ENCODE assay signal across 8 cellular contexts in the genomic region with DNA sequence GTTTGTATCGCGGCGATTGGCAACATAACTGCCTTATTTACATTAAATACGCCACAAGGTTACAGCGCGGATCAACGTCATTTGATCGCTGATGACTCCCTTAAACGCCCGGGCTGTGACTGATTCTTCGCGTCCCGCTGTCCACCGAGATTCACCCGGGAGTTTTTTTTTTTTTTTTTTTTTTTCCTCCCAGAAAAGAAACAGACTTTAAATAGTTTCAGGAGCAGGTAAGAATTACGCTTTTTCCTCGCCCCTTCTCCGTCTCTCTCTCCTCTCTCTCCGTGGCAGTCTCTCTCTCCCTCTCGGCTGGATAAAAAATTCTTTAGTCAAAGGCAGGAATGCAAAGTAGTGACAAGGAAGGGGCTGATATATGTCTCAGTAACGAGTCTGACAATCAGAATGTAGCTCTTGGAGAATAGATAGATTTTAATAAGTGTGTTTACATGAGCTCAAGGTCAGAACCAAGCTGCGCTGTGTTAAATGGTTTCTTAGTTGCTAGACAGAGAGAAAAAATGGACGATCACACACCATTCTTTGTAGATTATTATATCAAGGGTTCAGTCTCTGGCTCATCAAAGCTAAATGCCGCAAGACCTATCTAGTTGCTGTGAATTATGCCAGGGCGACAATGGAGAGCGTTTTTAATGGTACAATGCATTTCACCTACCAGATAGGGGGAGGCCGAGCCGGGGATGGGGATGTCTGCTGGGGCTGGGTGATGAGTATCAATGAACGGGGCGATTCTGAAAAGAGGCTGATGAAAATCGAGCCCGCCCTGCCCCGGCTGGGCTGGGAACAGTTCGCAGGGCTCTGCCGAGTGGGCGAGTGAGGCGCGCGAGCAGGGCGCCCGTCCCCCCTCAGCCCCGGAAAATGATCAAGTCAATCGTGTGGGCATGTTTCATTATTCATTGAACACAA.
DNase-seq lines count a peak whose midpoint lies in the region; ATAC-seq, FAIRE-seq and TF ChIP-seq lines count a peak whose summit lies in the region.

No MANE protein-coding gene starts in this region.

- FAIRE-seq in GM12878 (lab: Jason Lieb, UNC): no peak

- H3K36me3 ChIP-seq in GM12878 (ENCODE audit: control insufficient read depth in 2 of 2, insufficient read depth in 2 of 2, low read length in 1 of 2): no peaks in the 10 kb centered on the region

- no peaks in the 10 kb centered on the region for H3K36me3 Mint-ChIP-seq in HFFc6 (ENCODE audit: low read depth)
- H3K36me3 Mint-ChIP-seq in naive B cell: peaks cover 4 to 38% of the 10 kb centered on the region in 2 donors

- H2AFZ ChIP-seq in GM12878 (ENCODE audit: control insufficient read depth, low read depth, low read length): no peak overlapping the region

- ATAC-seq in GM12878 (no peak), naive B cell (ENCODE audit: low read depth in 2 of 2) (no peak)

- TF ChIP-seq RAD21 in GM12878 (IDR thresholded peaks at IDR 0.05; ENCODE audit: insufficient read depth, low read depth, low read length): no peak

- H3K9me3 Mint-ChIP-seq in HFFc6 (no peaks in the 10 kb centered on the region; the same call in 1 of the 2 replicates), naive B cell (peaks cover 0 to 16% (median 4%) of the 10 kb centered on the region in 7 donors)

- TF ChIP-seq EP300 in GM12878 (IDR thresholded peaks at IDR 0.05; ENCODE audit: borderline replicate concordance in 1 of 2, control insufficient read depth in 1 of 2, low read depth in 2 of 2, low read length in 2 of 2): no peak

- H4K20me1 ChIP-seq in GM12878 (ENCODE audit: control insufficient read depth, insufficient read depth): no peaks in the 10 kb centered on the region; the same call in 1 of the 2 replicates

- peaks cover 6 to 20% of the 10 kb centered on the region in 2 experiments for H3K27me3 ChIP-seq in GM12878 (replicated peaks in 1 of 2; ENCODE audit: control insufficient read depth in 2 of 2, insufficient read depth in 2 of 2, low read length in 1 of 2)

- H3K27ac ChIP-seq in GM12878 (ENCODE audit: control insufficient read depth, insufficient read depth): no peak overlapping the region

- H3K79me2 ChIP-seq in GM12878 (ENCODE audit: control insufficient read depth, insufficient read depth, low read length): no peaks in the 10 kb centered on the region

- no peaks in the 10 kb centered on the region; the same call in 2 of the 3 replicates for H3K9me3 ChIP-seq in GM12878 (replicated peaks; ENCODE audit: control insufficient read depth, insufficient read depth, low read length)

- H3K27ac Mint-ChIP-seq in HFFc6 (no peak overlapping the region), naive B cell (peak overlapping the region in 2 of 6 donors; percentile 5 to 87)

- H3K9ac ChIP-seq in GM12878 (ENCODE audit: control insufficient read depth, insufficient read depth, low read length): no peak overlapping the region

- H3K27me3 Mint-ChIP-seq in HFFc6 (ENCODE audit: insufficient read depth) (peaks cover 28% of the 10 kb centered on the region), naive B cell (peaks cover 58 to 74% (median 72%) of the 10 kb centered on the region in 3 donors)

- TF ChIP-seq CTCF in AG04449 (IDR thresholded peaks at IDR 0.05; ENCODE audit: insufficient read depth, low read length, missing control alignments): no peak
- TF ChIP-seq CTCF in HFFc6 (IDR thresholded peaks at IDR 0.05): no peak
- TF ChIP-seq CTCF in GM12878 (IDR thresholded peaks at IDR 0.05 in 2 of 3, conservative IDR thresholded peaks at IDR 0.05 in 1 of 3; ENCODE audit: control insufficient read depth in 2 of 3, extremely low read depth in 1 of 3, insufficient read depth in 1 of 3, low read depth in 3 of 3, low read length in 3 of 3): no peak

- H3K4me1 ChIP-seq in GM12878 (ENCODE audit: control insufficient read depth, insufficient read depth, low read length): no peaks in the 10 kb centered on the region

- SMC1A ChIA-PET in GM12878 (lab: Charles Lee; ENCODE audit: uncharacterized antibody, unreplicated experiment): no interaction called here

- intact Hi-C loops in GM12878 (cut with micrococcal nuclease; ENCODE audit: unreplicated experiment): loop anchor here (10.0 kb wide), 1 partner anchor 430 kb away; no protein-coding TSS in a partner anchor

- POLR2A ChIA-PET in AG04449 (lab: Yijun Ruan, JAX) (no interaction called here), GM12878 (lab: Charles Lee) (no interaction called here)

- BruUV-seq in GM12878 (replicated peaks; lab: Mats Ljungman, UMichigan): no TSS peak

- CTCF ChIA-PET in AG04449 (lab: Yijun Ruan, JAX) (no interaction called here), GM12878 (lab: Yijun Ruan, JAX) (interaction anchor here (0.9 kb wide), 1 partner anchor 9 kb away, joined by 3 read pairs; no protein-coding TSS in a partner anchor)

- peak overlapping the region; percentile 13; the same call in 1 of the 2 replicates for H3K4me2 ChIP-seq in GM12878 (ENCODE audit: control insufficient read depth, insufficient read depth)

- RAD21 ChIA-PET in GM12878 (lab: Charles Lee; ENCODE audit: unreplicated experiment): no interaction called here

- DNase-seq in AG04449 (ENCODE audit: low read depth, low spot score): no peak
- no peak for DNase-seq in HFFc6
- no peak for DNase-seq in GM12878 (ENCODE audit: low read depth, low spot score)
- no peak for DNase-seq in naive B cell
- no peak for DNase-seq in HT-29 (ENCODE audit: low spot score)
- no peak for DNase-seq in NK-92 treated with Interleukin-12 subunit alpha and Interleukin-12 subunit beta, amount 100 ng/mL, for 24 hours (lab: John Stamatoyannopoulos, UW)
- DNase-seq in NCI-H345 (lab: John Stamatoyannopoulos, UW): no peak
- DNase-seq in SHP77 (lab: John Stamatoyannopoulos, UW): no peak

- WGBS in GM12878 (ENCODE audit: insufficient coverage, insufficient replicate concordance, low lambda C conversion rate, missing lambda C conversion rate): 36% methylated on average over 41 of the region's 43 CpGs

- H3K4me3 ChIP-seq in AG04449 (ENCODE audit: low read depth, low read length) (peak overlapping the region; percentile 48), GM12878 (no peak overlapping the region)

- in situ Hi-C loops in GM12878 (cut with MboI): no loop called here

- peak overlapping the region; percentile 65 for H3K4me3 Mint-ChIP-seq in HFFc6
- H3K4me3 Mint-ChIP-seq in naive B cell: peak overlapping the region; percentile 58 to 81 (median 76)

- TF ChIP-seq POLR2A in GM12878 (IDR thresholded peaks at IDR 0.05; ENCODE audit: low read depth, low read length): no peak

- H3K4me1 Mint-ChIP-seq in HFFc6 (ENCODE audit: low read depth): peaks cover 24% of the 10 kb centered on the region
- peaks cover 21 to 29% (median 26%) of the 10 kb centered on the region in 3 donors for H3K4me1 Mint-ChIP-seq in naive B cell

TF ChIP-seq in GM12878, 131 proteins besides CTCF, POLR2A, EP300 and RAD21 (continues in another document):
- TF ChIP-seq RB1 (IDR thresholded peaks at IDR 0.05; ENCODE audit: borderline replicate concordance): no peak
- TF ChIP-seq FOXK2 (IDR thresholded peaks at IDR 0.05): 0 out of 2 replicates have a peak, but pooled peaks have one; percentile 22
- TF ChIP-seq, protein P1, sequence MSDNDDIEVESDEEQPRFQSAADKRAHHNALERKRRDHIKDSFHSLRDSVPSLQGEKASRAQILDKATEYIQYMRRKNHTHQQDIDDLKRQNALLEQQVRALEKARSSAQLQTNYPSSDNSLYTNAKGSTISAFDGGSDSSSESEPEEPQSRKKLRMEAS (IDR thresholded peaks at IDR 0.05; ENCODE audit: low read depth, low read length): no peak
- TF ChIP-seq, protein P2, sequence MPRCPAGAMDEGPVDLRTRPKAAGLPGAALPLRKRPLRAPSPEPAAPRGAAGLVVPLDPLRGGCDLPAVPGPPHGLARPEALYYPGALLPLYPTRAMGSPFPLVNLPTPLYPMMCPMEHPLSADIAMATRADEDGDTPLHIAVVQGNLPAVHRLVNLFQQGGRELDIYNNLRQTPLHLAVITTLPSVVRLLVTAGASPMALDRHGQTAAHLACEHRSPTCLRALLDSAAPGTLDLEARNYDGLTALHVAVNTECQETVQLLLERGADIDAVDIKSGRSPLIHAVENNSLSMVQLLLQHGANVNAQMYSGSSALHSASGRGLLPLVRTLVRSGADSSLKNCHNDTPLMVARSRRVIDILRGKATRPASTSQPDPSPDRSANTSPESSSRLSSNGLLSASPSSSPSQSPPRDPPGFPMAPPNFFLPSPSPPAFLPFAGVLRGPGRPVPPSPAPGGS (IDR thresholded peaks at IDR 0.05; ENCODE audit: borderline replicate concordance, insufficient read depth, low read depth, low read length, poor library complexity, severe bottlenecking): no peak
- no peak for TF ChIP-seq ZBED1 (IDR thresholded peaks at IDR 0.05; ENCODE audit: borderline replicate concordance)
- TF ChIP-seq, protein P3, sequence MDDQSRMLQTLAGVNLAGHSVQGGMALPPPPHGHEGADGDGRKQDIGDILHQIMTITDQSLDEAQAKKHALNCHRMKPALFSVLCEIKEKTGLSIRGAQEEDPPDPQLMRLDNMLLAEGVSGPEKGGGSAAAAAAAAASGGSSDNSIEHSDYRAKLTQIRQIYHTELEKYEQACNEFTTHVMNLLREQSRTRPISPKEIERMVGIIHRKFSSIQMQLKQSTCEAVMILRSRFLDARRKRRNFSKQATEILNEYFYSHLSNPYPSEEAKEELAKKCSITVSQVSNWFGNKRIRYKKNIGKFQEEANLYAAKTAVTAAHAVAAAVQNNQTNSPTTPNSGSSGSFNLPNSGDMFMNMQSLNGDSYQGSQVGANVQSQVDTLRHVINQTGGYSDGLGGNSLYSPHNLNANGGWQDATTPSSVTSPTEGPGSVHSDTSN (IDR thresholded peaks at IDR 0.05; ENCODE audit: insufficient replicate concordance, low read depth, low read length): no peak
- TF ChIP-seq KLF5 (IDR thresholded peaks at IDR 0.05; ENCODE audit: partially characterized antibody): no peak
- TF ChIP-seq ESRRA (IDR thresholded peaks at IDR 0.05; ENCODE audit: low read length): no peak
- TF ChIP-seq JUNB (IDR thresholded peaks at IDR 0.05): no peak
- TF ChIP-seq EZH2 (IDR thresholded peaks at IDR 0.05; ENCODE audit: borderline replicate concordance, control insufficient read depth, low read depth, low read length): 0 out of 2 replicates have a peak, but pooled peaks have one; percentile 54
